In genomic region chr15:38682861-38683260, GRCh38 we compare ENCODE assay signal across 1 cellular context.
TF ChIP-seq lines count a peak whose summit lies in the region.

No MANE protein-coding gene starts in this region.

TF ChIP-seq in SK-N-SH treated with all-trans-retinoic acid at 6 μM for 48 hours, 23 proteins besides CTCF, POLR2A, EP300 and RAD21 (continued from another document):
- no peak for TF ChIP-seq TSHZ2 (CRISPR knock-in tag; IDR thresholded peaks at IDR 0.05)
- no peak for TF ChIP-seq ZNF70 (CRISPR knock-in tag; IDR thresholded peaks at IDR 0.05)
- no peak for TF ChIP-seq CSDC2 (CRISPR knock-in tag; IDR thresholded peaks at IDR 0.05)
- no peak for TF ChIP-seq TCF4 (CRISPR knock-in tag; IDR thresholded peaks at IDR 0.05; ENCODE audit: borderline replicate concordance)
- no peak for TF ChIP-seq GLIS3 (CRISPR knock-in tag; IDR thresholded peaks at IDR 0.05)
- no peak for TF ChIP-seq ZFP30 (CRISPR knock-in tag; IDR thresholded peaks at IDR 0.05)
- TF ChIP-seq SNAI2 (CRISPR knock-in tag; IDR thresholded peaks at IDR 0.05) = no peak
